ENCODE assay signal across 14 cellular contexts in the genomic region with DNA sequence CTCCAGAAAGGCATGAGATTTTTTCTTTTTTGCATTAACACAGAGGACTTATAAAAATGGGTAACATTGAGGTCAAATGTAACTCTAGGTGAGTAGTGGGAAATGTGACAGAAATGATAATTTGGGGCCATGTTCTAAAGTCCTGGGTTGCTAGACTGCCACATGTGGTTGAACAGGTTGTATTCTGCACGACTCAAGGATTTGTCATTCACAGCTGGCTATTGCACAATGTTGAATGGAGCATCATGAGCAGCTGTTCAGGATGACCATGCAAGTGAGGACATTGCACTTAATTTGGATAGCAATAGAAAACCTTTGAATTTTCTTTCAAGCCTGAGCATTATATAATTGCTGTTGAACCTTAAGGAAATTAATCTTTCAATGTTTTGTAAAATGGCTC.
DNase-seq lines count a peak whose midpoint lies in the region; ATAC-seq and TF ChIP-seq lines count a peak whose summit lies in the region.
"Had no signal": no experiment of that assay in that cellular context is flagged by ENCODE, and none has a peak within 500 bp of the region (broad histone marks: within the 10 kb centered on the region; RNA-seq: fewer than 3 reads in every experiment).

No MANE protein-coding gene starts in this region.

- no peak overlapping the region for H3K4me3 ChIP-seq in fibroblast of the aortic adventitia (ENCODE audit: low read depth, low read length)
- H3K4me3 ChIP-seq: body of pancreas had no signal

- peak; percentile 3 for DNase-seq in A172 (ENCODE audit: low spot score)
- DNase-seq in H4 (ENCODE audit: low spot score) = peak; percentile 63
- DNase-seq in SHP77 treated with DMSO at 0.1 percent for 48 hours (lab: John Stamatoyannopoulos, UW) = peak; percentile 37
- DNase-seq in fibroblast of the aortic adventitia (ENCODE audit: low read depth) = peak; percentile 49
- no peak for DNase-seq in Kasumi-1 (lab: John Stamatoyannopoulos, UW)
- no peak for DNase-seq in SKM-1 treated with dmso at 0.1 percent for 144 hours (lab: John Stamatoyannopoulos, UW; ENCODE audit: unreplicated experiment)
- DNase-seq: activated CD4-positive, alpha-beta T cell treated with anti-CD3 and anti-CD28 coated beads, Interleukin-2, amount 50 U/mL, for 1 hour; AML-193; posterior cingulate gyrus; stimulated activated CD4-positive, alpha-beta T cell treated with anti-CD3 and anti-CD28 coated beads, Interleukin-1b, Interleukin-23, amount 100 ng/mL, for 48 hours; T-helper 17 cell had no signal

- ATAC-seq in HG03565 (IDR thresholded peaks at IDR 0.05; ENCODE audit: unreplicated experiment) = no peak
- ATAC-seq in GM18907 (IDR thresholded peaks at IDR 0.05; ENCODE audit: unreplicated experiment) = no peak
- ATAC-seq: body of pancreas, T-helper 17 cell had no signal

- no peak for TF ChIP-seq CTCF in fibroblast of the aortic adventitia (IDR thresholded peaks at IDR 0.05; ENCODE audit: insufficient read depth, low read length)

Comparison
In these comparisons a context has a peak if more than half of its experiments do, and no peak if none do; other contexts are left out.
1. DNase-seq: peak in A172 (single experiment), H4 (single experiment), SHP77 treated with DMSO at 0.1 percent for 48 hours (single experiment) and fibroblast of the aortic adventitia (single experiment); none in Kasumi-1 (0 of 2) and SKM-1 treated with dmso at 0.1 percent for 144 hours (single experiment).